8 cellular contexts compared by ENCODE assay signal in genomic region chr6:26215200-26216014, GRCh38.
DNase-seq lines count a peak whose midpoint lies in the region; ATAC-seq and TF ChIP-seq lines count a peak whose summit lies in the region.

No MANE protein-coding gene starts in this region.

- no peak overlapping the region for H3K27ac Mint-ChIP-seq in activated B cell treated with CpG ODN at 0.5 μM for 24 hours

- H3K4me1 ChIP-seq in subcutaneous abdominal adipose tissue (ENCODE audit: control insufficient read depth in 5 of 5, insufficient read depth in 5 of 5, low read length in 5 of 5) = peaks cover 0 to 25% (median 24%) of the 10 kb centered on the region in 5 donors

- intact Hi-C loops in activated B cell treated with CpG ODN at 0.5 μM for 24 hours (cut with micrococcal nuclease) = loop anchor here (1.0 to 5.0 kb wide), 10 partner anchors 9 to 183 kb away; a partner anchor contains a TSS

- ATAC-seq in activated B cell treated with CpG ODN at 0.5 μM for 24 hours (ENCODE audit: low read depth) (peak; percentile 10), GM18907 (IDR thresholded peaks at IDR 0.05; ENCODE audit: unreplicated experiment) (no peak)

- no peaks in the 10 kb centered on the region for H3K9me3 ChIP-seq in iPS-18c (ENCODE audit: control insufficient read depth, insufficient read depth, low read length)
- H3K9me3 ChIP-seq in subcutaneous abdominal adipose tissue (ENCODE audit: control insufficient read depth in 5 of 5, low read length in 5 of 5) = peaks cover 0 to 4% (median 0%) of the 10 kb centered on the region in 5 donors

- H3K4me3 ChIP-seq in HL-60 (replicated peaks; ENCODE audit: insufficient read depth, low read length) (no peak overlapping the region), iPS-18c (ENCODE audit: insufficient read depth, low read depth, low read length) (peak overlapping the region; percentile 55), subcutaneous abdominal adipose tissue (ENCODE audit: low read depth in 1 of 5, low read length in 5 of 5) (peak overlapping the region; percentile 6 to 75 (median 66))

- no peaks in the 10 kb centered on the region for H3K27me3 Mint-ChIP-seq in activated B cell treated with CpG ODN at 0.5 μM for 24 hours

- peak overlapping the region; percentile 82 for H3K27ac ChIP-seq in HL-60 (replicated peaks)
- no peak overlapping the region for H3K27ac ChIP-seq in subcutaneous abdominal adipose tissue (ENCODE audit: low read depth, low read length)

- H3K4me1 Mint-ChIP-seq in activated B cell treated with CpG ODN at 0.5 μM for 24 hours = peaks cover 12% of the 10 kb centered on the region

- H3K4me3 Mint-ChIP-seq in activated B cell treated with CpG ODN at 0.5 μM for 24 hours = no peak overlapping the region

- no peaks in the 10 kb centered on the region for H3K9me3 Mint-ChIP-seq in activated B cell treated with CpG ODN at 0.5 μM for 24 hours

- in situ Hi-C loops in Caki2 (cut with HindIII; ENCODE audit: low pct_unique_long_range_greater_than_20kb, low sequenced_read_pairs) = no loop called here

- peak overlapping the region in 2 of 5 donors; percentile 16 to 18 for H3K9ac ChIP-seq in subcutaneous abdominal adipose tissue (ENCODE audit: low read length in 5 of 5)

- H3K36me3 ChIP-seq in subcutaneous abdominal adipose tissue (ENCODE audit: control insufficient read depth in 5 of 5, insufficient read depth in 5 of 5, low read length in 5 of 5) = no peaks in the 10 kb centered on the region

- DNase-seq in Caki2 (ENCODE audit: low read depth) (peak; percentile 76), HL-60 (ENCODE audit: low read depth in 1 of 2, low spot score in 1 of 2) (no peak), activated B cell treated with CpG ODN at 0.5 μM for 24 hours (no peak), HEK293T (ENCODE audit: extremely low spot score) (no peak), germinal center (ENCODE audit: low spot score) (no peak)

- POLR2A ChIA-PET in activated B cell treated with CpG ODN at 0.5 μM for 24 hours (lab: Charles Lee) (interaction anchor here (0.6 to 5.5 kb wide), 48 partner anchors 10 to 1677 kb away, joined by 3 to 540 read pairs (median 17); partner anchors contain the start of gene HMGN4), HEK293T (lab: Yijun Ruan, JAX) (interaction anchor here (1.5 to 4.3 kb wide), 13 partner anchors 8 to 932 kb away, joined by 4 to 58 read pairs (median 14); a partner anchor contains a TSS)

- no peaks in the 10 kb centered on the region for H3K36me3 Mint-ChIP-seq in activated B cell treated with CpG ODN at 0.5 μM for 24 hours (ENCODE audit: low read depth)

- H3K27me3 ChIP-seq in HL-60 (ENCODE audit: insufficient read depth, poor library complexity, severe bottlenecking) (no peaks in the 10 kb centered on the region), subcutaneous abdominal adipose tissue (ENCODE audit: control insufficient read depth in 5 of 5, insufficient read depth in 4 of 5, low read length in 5 of 5) (peaks cover 5 to 36% (median 12%) of the 10 kb centered on the region in 5 donors)

- TF ChIP-seq CTCF in HL-60 (IDR thresholded peaks at IDR 0.05; ENCODE audit: insufficient read depth, low read length) (no peak), activated B cell treated with CpG ODN at 0.5 μM for 24 hours (IDR thresholded peaks at IDR 0.05) (no peak)

- CTCF ChIA-PET in activated B cell treated with CpG ODN at 0.5 μM for 24 hours (lab: Charles Lee) = interaction anchor here (1.1 to 3.1 kb wide), 6 partner anchors 10 to 40 kb away, joined by 4 to 15 read pairs (median 6); a partner anchor contains a TSS
- CTCF ChIA-PET in HEK293T (lab: Yijun Ruan, JAX) = interaction anchor here (0.7 kb wide), 2 partner anchors 40 to 627 kb away, joined by 3 to 4 read pairs; no protein-coding TSS in a partner anchor

TF ChIP-seq in HEK293T, 16 proteins besides CTCF, POLR2A, EP300 and RAD21:
- TF ChIP-seq FOXM1 (IDR thresholded peaks at IDR 0.05; ENCODE audit: borderline replicate concordance) = no peak
